ENCODE assay signal across 2 cellular contexts in the genomic region with DNA sequence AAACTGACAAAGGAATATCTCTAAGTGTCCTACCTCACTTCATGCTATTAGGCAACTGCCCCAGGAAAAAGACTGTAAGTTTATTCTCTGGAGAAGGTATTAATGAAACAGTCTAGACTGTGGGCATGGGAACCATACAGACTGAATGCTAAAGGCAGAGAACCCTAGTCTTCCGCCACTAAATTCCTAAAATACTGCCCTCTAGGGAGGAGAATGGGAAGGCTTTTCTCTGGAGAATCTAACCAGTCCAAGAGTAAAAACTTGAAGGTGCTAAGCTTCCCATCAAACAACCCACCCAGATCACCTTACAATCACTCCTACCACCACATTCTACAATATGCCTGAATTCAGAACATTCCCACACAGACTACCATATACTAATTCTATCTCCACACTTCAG.
TF ChIP-seq lines count a peak whose summit lies in the region.

No MANE protein-coding gene starts in this region.

TF ChIP-seq in H1, 55 proteins besides CTCF, POLR2A, EP300 and RAD21:
- TF ChIP-seq PHF8 (conservative IDR thresholded peaks at IDR 0.05; ENCODE audit: low read depth, low read length) (no peak), TEAD4 (IDR thresholded peaks at IDR 0.05; ENCODE audit: low read depth, low read length) (peak; percentile 74)
TF ChIP-seq in H1: peak in this region for 1.

TF ChIP-seq in GM12891, 5 proteins besides CTCF, POLR2A, EP300 and RAD21:
- TF ChIP-seq SPI1 (IDR thresholded peaks at IDR 0.05; ENCODE audit: low read depth, low read length) = no peak
- TF ChIP-seq POLR2AphosphoS5 (IDR thresholded peaks at IDR 0.05; ENCODE audit: low read depth, low read length) = no peak
- TF ChIP-seq POU2F2 (IDR thresholded peaks at IDR 0.05; ENCODE audit: low read depth, low read length) = no peak
- no peak for TF ChIP-seq TAF1 (IDR thresholded peaks at IDR 0.05; ENCODE audit: low read depth, low read length)
- TF ChIP-seq PAX5 (IDR thresholded peaks at IDR 0.05; ENCODE audit: insufficient read depth, low read length, severe bottlenecking) = no peak
